19 cellular contexts compared by ENCODE assay signal in the genomic region with DNA sequence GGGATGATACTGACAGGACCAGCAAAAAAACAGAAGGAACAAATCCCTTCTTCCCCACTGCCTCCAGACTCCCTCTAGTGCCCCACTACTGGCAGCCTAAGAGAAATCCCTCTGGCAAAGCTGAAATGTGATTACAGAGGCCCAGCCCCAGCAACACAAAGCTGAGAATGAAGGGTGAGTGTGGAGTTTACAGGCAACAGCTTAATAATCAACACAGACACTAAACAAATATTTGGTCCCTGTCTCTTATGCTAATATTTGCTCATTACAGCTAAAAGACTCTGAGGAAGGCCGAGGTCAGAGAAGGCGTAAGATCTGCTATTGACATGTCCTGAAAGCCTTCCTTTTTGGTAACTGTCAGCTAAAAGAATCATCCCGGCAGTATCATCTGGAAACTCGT.
A peak's percentile ranks its signal among the peaks of the same experiment; 100 is the strongest.
DNase-seq lines count a peak whose midpoint lies in the region; ATAC-seq, FAIRE-seq and TF ChIP-seq lines count a peak whose summit lies in the region.
"Had no signal": no experiment of that assay in that cellular context is flagged by ENCODE, and none has a peak within 500 bp of the region (broad histone marks: within the 10 kb centered on the region; RNA-seq: fewer than 3 reads in every experiment).

No MANE protein-coding gene starts in this region.

- POLR2A ChIA-PET in A549 (lab: Yijun Ruan, JAX), result interaction anchor here (0.7 kb wide), 1 partner anchor 622 kb away, joined by 3 read pairs; no protein-coding TSS in a partner anchor
- POLR2A ChIA-PET in activated CD4-positive, alpha-beta memory T cell treated with anti-CD3 and anti-CD28 coated beads, Interleukin-2, amount 10 ng/mL, durations not matched to agents 7 days and 5 days (lab: Charles Lee), result no interaction called here

- H3K36me3 ChIP-seq in H7 (replicated peaks; ENCODE audit: control insufficient read depth, insufficient read depth, low read length) (no peaks in the 10 kb centered on the region), brain microvascular endothelial cell (replicated peaks) (no peaks in the 10 kb centered on the region), right lobe of liver (no peaks in the 10 kb centered on the region)
- H3K36me3 ChIP-seq: adrenal gland, gastroesophageal sphincter, thoracic aorta had no signal

- H3K9me3 Mint-ChIP-seq in activated naive CD8-positive, alpha-beta T cell treated with anti-CD3 and anti-CD28 coated beads for 36 hours, result peaks cover 1% of the 10 kb centered on the region
- H3K9me3 Mint-ChIP-seq in activated CD4-positive, alpha-beta memory T cell treated with anti-CD3 and anti-CD28 coated beads, Interleukin-2, amount 10 ng/mL, durations not matched to agents 7 days and 5 days, result no peaks in the 10 kb centered on the region

- H3K4me1 Mint-ChIP-seq in activated naive CD8-positive, alpha-beta T cell treated with anti-CD3 and anti-CD28 coated beads for 36 hours, result no peaks in the 10 kb centered on the region
- no peaks in the 10 kb centered on the region for H3K4me1 Mint-ChIP-seq in activated CD4-positive, alpha-beta memory T cell treated with anti-CD3 and anti-CD28 coated beads, Interleukin-2, amount 10 ng/mL, durations not matched to agents 7 days and 5 days

- CTCF ChIA-PET in A549 (lab: Yijun Ruan, JAX), result interaction anchor here (0.9 to 1.5 kb wide), 5 partner anchors 9 to 707 kb away, joined by 3 to 4 read pairs (median 3); partner anchors contain the start of gene THBS1
- CTCF ChIA-PET in activated CD4-positive, alpha-beta memory T cell treated with anti-CD3 and anti-CD28 coated beads, Interleukin-2, amount 10 ng/mL, durations not matched to agents 7 days and 5 days (lab: Charles Lee), result no interaction called here

- no peak overlapping the region for H3K4me3 Mint-ChIP-seq in activated naive CD8-positive, alpha-beta T cell treated with anti-CD3 and anti-CD28 coated beads for 36 hours
- H3K4me3 Mint-ChIP-seq in activated CD4-positive, alpha-beta memory T cell treated with anti-CD3 and anti-CD28 coated beads, Interleukin-2, amount 10 ng/mL, durations not matched to agents 7 days and 5 days, result no peak overlapping the region

- no peak for TF ChIP-seq POLR2A in A549 (IDR thresholded peaks at IDR 0.05; ENCODE audit: low read length)
- TF ChIP-seq POLR2A in right lobe of liver (IDR thresholded peaks at IDR 0.05), result no peak

- FAIRE-seq in A549 (lab: Jason Lieb, UNC), result no peak

- H3K27ac ChIP-seq in A549, result peak overlapping the region; percentile 53 to 85
- no peak overlapping the region for H3K27ac ChIP-seq in brain microvascular endothelial cell
- H3K27ac ChIP-seq in right lobe of liver, result no peak overlapping the region
- H3K27ac ChIP-seq: adrenal gland, dorsolateral prefrontal cortex, thoracic aorta had no signal

- DNase-seq in A549 (ENCODE audit: low read depth in 1 of 2, low spot score in 1 of 2) (peak in 1 of 2 experiments; percentile 89), H7 (peak; percentile 7), brain microvascular endothelial cell (no peak), right lobe of liver (no peak), T-helper 1 cell (no peak), NCI-H226 (no peak)
- DNase-seq in activated naive CD8-positive, alpha-beta T cell treated with anti-CD3 and anti-CD28 coated beads for 36 hours, result no peak
- no peak for DNase-seq in activated CD4-positive, alpha-beta memory T cell treated with anti-CD3 and anti-CD28 coated beads, Interleukin-2, amount 10 ng/mL, durations not matched to agents 7 days and 5 days
- DNase-seq: activated CD4-positive, alpha-beta T cell treated with anti-CD3 and anti-CD28 coated beads, Interleukin-2, amount 50 U/mL, for 1 hour; activated CD8-positive, alpha-beta memory T cell treated with anti-CD3 and anti-CD28 coated beads, Interleukin-2, amount 50 U/mL, for 48 hours; activated effector memory CD4-positive, alpha-beta T cell treated with anti-CD3 and anti-CD28 coated beads, Interleukin-2, amount 50 U/mL, for 16 hours; adrenal gland; dorsolateral prefrontal cortex; NCI-H1436; NCI-H2171 treated with DMSO at 0.1 percent for 48 hours; nucleus accumbens; stimulated activated CD4-positive, alpha-beta T cell treated with anti-CD3 and anti-CD28 coated beads, Interleukin-15, amount 100 ng/mL, for 24 hours had no signal

- intact Hi-C loops in right lobe of liver (cut with DNase I), result no loop called here

- peak; percentile 52 to 54 for TF ChIP-seq RAD21 in A549 (conservative IDR thresholded peaks at IDR 0.05 in 1 of 2, IDR thresholded peaks at IDR 0.05 in 1 of 2)

- H3K36me3 Mint-ChIP-seq in activated naive CD8-positive, alpha-beta T cell treated with anti-CD3 and anti-CD28 coated beads for 36 hours, result no peaks in the 10 kb centered on the region
- H3K36me3 Mint-ChIP-seq in activated CD4-positive, alpha-beta memory T cell treated with anti-CD3 and anti-CD28 coated beads, Interleukin-2, amount 10 ng/mL, durations not matched to agents 7 days and 5 days (ENCODE audit: low read depth), result no peaks in the 10 kb centered on the region

- peak overlapping the region; percentile 48 for H3K4me2 ChIP-seq in A549

- WGBS in A549 (ENCODE audit: missing lambda C conversion rate), result 5% methylated on average over 4 of the region's 4 CpGs
- 24% methylated on average over 4 of the region's 4 CpGs for WGBS in right lobe of liver (ENCODE audit: insufficient coverage, low coverage, low lambda C conversion rate, missing lambda C conversion rate)

- ATAC-seq in A549 (peak; percentile 63 to 79), right lobe of liver (peak; percentile 73 to 78 (median 76))
- ATAC-seq: gastroesophageal sphincter had no signal

- H3K27me3 ChIP-seq in H7 (ENCODE audit: control insufficient read depth, insufficient read depth, low read length) (no peaks in the 10 kb centered on the region), brain microvascular endothelial cell (replicated peaks) (no peaks in the 10 kb centered on the region), right lobe of liver (no peaks in the 10 kb centered on the region)
- H3K27me3 ChIP-seq: adrenal gland, gastroesophageal sphincter had no signal

- in situ Hi-C loops in brain microvascular endothelial cell (cut with HindIII; ENCODE audit: low pct_ligation_motif_present, low sequenced_read_pairs), result no loop called here

- H3K9me3 ChIP-seq in A549 (peaks cover 21% of the 10 kb centered on the region), right lobe of liver (peaks cover 0 to 4% (median 0%) of the 10 kb centered on the region in 4 donors)
- H3K9me3 ChIP-seq: adrenal gland, thoracic aorta had no signal

- H3K27ac Mint-ChIP-seq in activated naive CD8-positive, alpha-beta T cell treated with anti-CD3 and anti-CD28 coated beads for 36 hours, result no peak overlapping the region
- no peak overlapping the region for H3K27ac Mint-ChIP-seq in activated CD4-positive, alpha-beta memory T cell treated with anti-CD3 and anti-CD28 coated beads, Interleukin-2, amount 10 ng/mL, durations not matched to agents 7 days and 5 days

- no peak overlapping the region for H3K4me3 ChIP-seq in A549
- no peak overlapping the region for H3K4me3 ChIP-seq in H7 (ENCODE audit: insufficient read depth, low read depth, low read length)
- H3K4me3 ChIP-seq in brain microvascular endothelial cell (ENCODE audit: low read depth, low read length), result no peak overlapping the region
- no peak overlapping the region for H3K4me3 ChIP-seq in right lobe of liver
- H3K4me3 ChIP-seq: adrenal gland, dorsolateral prefrontal cortex, gastroesophageal sphincter, thoracic aorta had no signal

- H3K4me1 ChIP-seq in A549 (peaks cover 54% of the 10 kb centered on the region), right lobe of liver (peaks cover 0 to 26% (median 12%) of the 10 kb centered on the region in 4 donors)
- H3K4me1 ChIP-seq: adrenal gland had no signal

- TF ChIP-seq EP300 in A549 (IDR thresholded peaks at IDR 0.05), result peak; percentile 47 to 51; a peak in 2 of 5 replicates

- peaks cover 26% of the 10 kb centered on the region for H3K27me3 Mint-ChIP-seq in activated naive CD8-positive, alpha-beta T cell treated with anti-CD3 and anti-CD28 coated beads for 36 hours
- H3K27me3 Mint-ChIP-seq in activated CD4-positive, alpha-beta memory T cell treated with anti-CD3 and anti-CD28 coated beads, Interleukin-2, amount 10 ng/mL, durations not matched to agents 7 days and 5 days, result peaks cover 2% of the 10 kb centered on the region

- TF ChIP-seq CTCF in A549 (IDR thresholded peaks at IDR 0.05) (no peak), brain microvascular endothelial cell (IDR thresholded peaks at IDR 0.05; ENCODE audit: low read depth, low read length, missing control alignments) (peak; percentile 11), right lobe of liver (IDR thresholded peaks at IDR 0.05) (no peak)

TF ChIP-seq in A549, 52 proteins besides CTCF, POLR2A, EP300 and RAD21 (continues in another document):
- TF ChIP-seq ZNF302 (CRISPR knock-in tag; IDR thresholded peaks at IDR 0.05) (no peak), HOXB13 (CRISPR knock-in tag; IDR thresholded peaks at IDR 0.05; ENCODE audit: low read depth) (no peak), GATA3 (IDR thresholded peaks at IDR 0.05; ENCODE audit: borderline replicate concordance) (peak; percentile 84), JUNB (IDR thresholded peaks at IDR 0.05) (peak; percentile 38; the same call in 1 of the 2 replicates), SMC3 (IDR thresholded peaks at IDR 0.05) (peak; percentile 46; the same call in 1 of the 3 replicates), MAX (IDR thresholded peaks at IDR 0.05) (peak; percentile 26; the same call in 1 of the 2 replicates), MYC (IDR thresholded peaks at IDR 0.05; ENCODE audit: borderline replicate concordance, low read length) (no peak), RCOR1 (IDR thresholded peaks at IDR 0.05; ENCODE audit: low read depth, low read length) (no peak)
- TF ChIP-seq, protein P1, sequence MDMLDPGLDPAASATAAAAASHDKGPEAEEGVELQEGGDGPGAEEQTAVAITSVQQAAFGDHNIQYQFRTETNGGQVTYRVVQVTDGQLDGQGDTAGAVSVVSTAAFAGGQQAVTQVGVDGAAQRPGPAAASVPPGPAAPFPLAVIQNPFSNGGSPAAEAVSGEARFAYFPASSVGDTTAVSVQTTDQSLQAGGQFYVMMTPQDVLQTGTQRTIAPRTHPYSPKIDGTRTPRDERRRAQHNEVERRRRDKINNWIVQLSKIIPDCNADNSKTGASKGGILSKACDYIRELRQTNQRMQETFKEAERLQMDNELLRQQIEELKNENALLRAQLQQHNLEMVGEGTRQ (IDR thresholded peaks at IDR 0.05), result no peak
- TF ChIP-seq, protein P2, sequence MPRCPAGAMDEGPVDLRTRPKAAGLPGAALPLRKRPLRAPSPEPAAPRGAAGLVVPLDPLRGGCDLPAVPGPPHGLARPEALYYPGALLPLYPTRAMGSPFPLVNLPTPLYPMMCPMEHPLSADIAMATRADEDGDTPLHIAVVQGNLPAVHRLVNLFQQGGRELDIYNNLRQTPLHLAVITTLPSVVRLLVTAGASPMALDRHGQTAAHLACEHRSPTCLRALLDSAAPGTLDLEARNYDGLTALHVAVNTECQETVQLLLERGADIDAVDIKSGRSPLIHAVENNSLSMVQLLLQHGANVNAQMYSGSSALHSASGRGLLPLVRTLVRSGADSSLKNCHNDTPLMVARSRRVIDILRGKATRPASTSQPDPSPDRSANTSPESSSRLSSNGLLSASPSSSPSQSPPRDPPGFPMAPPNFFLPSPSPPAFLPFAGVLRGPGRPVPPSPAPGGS (IDR thresholded peaks at IDR 0.05), result no peak

Comparison
In these comparisons a context has a peak if more than half of its experiments do, and no peak if none do; other contexts are left out.
1. H3K27ac ChIP-seq: peak in A549 (2 of 2); none in brain microvascular endothelial cell (single experiment) and right lobe of liver (0 of 3).